Comparison of ENCODE assay signal across 8 cellular contexts in the genomic region with DNA sequence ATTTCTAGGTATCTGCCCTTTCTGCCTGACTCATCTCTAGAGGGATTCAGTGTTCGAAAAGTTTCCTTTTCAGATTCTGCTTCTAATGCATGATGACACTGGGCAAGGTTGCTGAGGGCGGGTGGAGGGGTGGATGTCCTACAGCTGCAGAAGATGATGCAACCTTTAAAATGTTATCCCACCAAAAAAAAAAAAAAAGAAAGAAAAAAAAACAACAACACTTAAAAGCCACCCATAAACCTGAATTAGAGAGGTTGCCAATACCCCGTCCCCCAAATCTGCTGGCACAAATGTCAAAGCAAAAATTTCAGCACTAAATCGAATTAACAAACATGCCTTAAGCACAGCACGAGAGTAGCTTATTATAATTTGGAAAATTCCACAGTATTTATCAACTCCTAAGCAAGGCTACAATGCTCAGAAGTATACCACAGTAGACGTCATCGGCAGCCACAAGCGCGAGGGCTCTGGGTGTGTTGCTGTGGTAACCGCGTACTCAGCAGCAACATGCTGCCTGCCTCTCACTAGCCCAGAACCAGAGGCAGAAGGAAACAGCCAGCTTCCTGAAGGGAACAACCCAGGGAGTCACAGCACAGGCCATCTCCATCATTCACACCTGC.
A peak's percentile ranks its signal among the peaks of the same experiment; 100 is the strongest.
DNase-seq lines count a peak whose midpoint lies in the region; TF ChIP-seq lines count a peak whose summit lies in the region.

No MANE protein-coding gene starts in this region.

- no peaks in the 10 kb centered on the region for H3K9me3 ChIP-seq in suprapubic skin

- peak overlapping the region; percentile 24 for H3K27ac ChIP-seq in suprapubic skin

- no peak for TF ChIP-seq POLR2A in suprapubic skin (IDR thresholded peaks at IDR 0.05)

- no peaks in the 10 kb centered on the region for H3K36me3 ChIP-seq in suprapubic skin

- TF ChIP-seq CTCF in HFF-Myc (IDR thresholded peaks at IDR 0.05; ENCODE audit: low read depth, low read length, missing control alignments) (no peak), suprapubic skin (IDR thresholded peaks at IDR 0.05) (no peak)

- H3K4me3 ChIP-seq in HFF-Myc (replicated peaks; ENCODE audit: low read depth, low read length): no peak overlapping the region
- no peak overlapping the region for H3K4me3 ChIP-seq in suprapubic skin

- no peak for TF ChIP-seq EP300 in suprapubic skin (IDR thresholded peaks at IDR 0.05)

- DNase-seq in GM04503 (ENCODE audit: low read depth) (peak; percentile 55), HFF-Myc (ENCODE audit: extremely low read depth, low read depth) (peak; percentile 67), NCI-H2227 (lab: John Stamatoyannopoulos, UW; ENCODE audit: unreplicated experiment) (peak; percentile 77), fibroblast of gingiva (ENCODE audit: low read depth) (peak; percentile 95), nucleus accumbens (lab: John Stamatoyannopoulos, UW) (peak in 36 of 56 donors; percentile 0 to 49 (median 16)), suprapubic skin (ENCODE audit: low spot score in 2 of 2) (peak; percentile 80 to 84), NCI-H187 treated with DMSO at 0.1 percent for 48 hours (lab: John Stamatoyannopoulos, UW) (no peak)
- DNase-seq in activated T-cell treated with anti-CD3 and anti-CD28 coated beads, Interleukin-2, amount 50 U/mL, for 1 hour: peak; percentile 71

- WGBS in suprapubic skin: 55% methylated on average over 11 of the region's 11 CpGs

- H3K4me1 ChIP-seq in suprapubic skin: peaks cover 16% of the 10 kb centered on the region

- H3K27me3 ChIP-seq in suprapubic skin: no peaks in the 10 kb centered on the region
